Comparison of ENCODE assay signal across 21 cellular contexts in the genomic region with DNA sequence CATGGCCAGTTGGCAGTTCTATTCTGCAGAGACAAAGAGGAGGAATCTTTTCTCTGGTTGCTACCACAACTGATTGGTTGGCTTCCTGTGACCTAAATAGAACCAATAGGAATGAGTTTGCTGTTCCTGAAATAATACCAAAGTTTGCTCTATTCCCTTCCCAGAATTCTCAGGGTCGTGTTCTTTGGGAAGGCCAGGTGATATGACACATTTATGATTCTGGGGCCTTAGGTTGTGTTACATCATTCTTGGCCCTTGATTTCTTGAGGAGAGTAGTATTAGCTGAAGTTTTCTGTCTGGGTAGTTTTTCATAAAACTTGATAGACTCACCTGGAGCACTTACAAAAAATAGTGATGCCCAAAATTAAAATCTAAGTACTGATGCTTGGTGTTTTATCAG.
A peak's percentile ranks its signal among the peaks of the same experiment; 100 is the strongest.
DNase-seq lines count a peak whose midpoint lies in the region; ATAC-seq and TF ChIP-seq lines count a peak whose summit lies in the region.
"Had no signal": no experiment of that assay in that cellular context is flagged by ENCODE, and none has a peak within 500 bp of the region (broad histone marks: within the 10 kb centered on the region; RNA-seq: fewer than 3 reads in every experiment).

No MANE protein-coding gene starts in this region.

- H3K27me3 ChIP-seq in BLaER1, result no peaks in the 10 kb centered on the region
- no peaks in the 10 kb centered on the region for H3K27me3 ChIP-seq in BLaER1 treated with 17β-estradiol and CSF1 and Interleukin-3, amounts not matched to agents 10 nM and 100 nM
- no peaks in the 10 kb centered on the region for H3K27me3 ChIP-seq in esophagus squamous epithelium
- H3K27me3 ChIP-seq: SJCRH30 had no signal

- H3K4me1 ChIP-seq in BLaER1, result peaks cover 57% of the 10 kb centered on the region
- peaks cover 16 to 58% (median 52%) of the 10 kb centered on the region in 10 experiments for H3K4me1 ChIP-seq in BLaER1 treated with 17β-estradiol and CSF1 and Interleukin-3, amounts not matched to agents 10 nM and 100 nM
- no peaks in the 10 kb centered on the region for H3K4me1 ChIP-seq in esophagus squamous epithelium

- H3K9me3 ChIP-seq in BLaER1, result no peaks in the 10 kb centered on the region
- H3K9me3 ChIP-seq in BLaER1 treated with 17β-estradiol and CSF1 and Interleukin-3, amounts not matched to agents 10 nM and 100 nM (replicated peaks in 1 of 11), result no peaks in the 10 kb centered on the region; a peak in 1 of 22 replicates
- H3K9me3 ChIP-seq in esophagus squamous epithelium, result no peaks in the 10 kb centered on the region
- H3K9me3 ChIP-seq: SJCRH30 had no signal

- H3K4me3 Mint-ChIP-seq in activated T-helper 1 cell treated with anti-CD3 and anti-CD28 coated beads, Interleukin-12 subunit alpha, Interleukin-12 subunit beta, Interleukin-2, Interleukin-4 antibody, amounts not matched to agents 30 ng/mL and 10 ng/mL and 1 ng/mL, durations not matched to agents 14 hours and 24 hours and 36 hours, result no peak overlapping the region
- H3K4me3 Mint-ChIP-seq in memory B cell, result no peak overlapping the region
- no peak overlapping the region for H3K4me3 Mint-ChIP-seq in activated T-cell treated with anti-CD3 and anti-CD28 coated beads, Interleukin-2, amount 50 U/mL, for 72 hours
- H3K4me3 Mint-ChIP-seq: CD8-positive, alpha-beta T cell; H9; HFFc6 had no signal

- H3K4me2 ChIP-seq in BLaER1, result peak overlapping the region; percentile 60
- H3K4me2 ChIP-seq in BLaER1 treated with 17β-estradiol and CSF1 and Interleukin-3, amounts not matched to agents 10 nM and 100 nM, result peak overlapping the region in 9 of 11 experiments; percentile 48 to 84 (median 67); a peak in 19 of 22 replicates

- peaks cover 33% of the 10 kb centered on the region for H3K36me3 Mint-ChIP-seq in activated T-helper 1 cell treated with anti-CD3 and anti-CD28 coated beads, Interleukin-12 subunit alpha, Interleukin-12 subunit beta, Interleukin-2, Interleukin-4 antibody, amounts not matched to agents 30 ng/mL and 10 ng/mL and 1 ng/mL, durations not matched to agents 14 hours and 24 hours and 36 hours (ENCODE audit: low read depth)
- peaks cover 10% of the 10 kb centered on the region for H3K36me3 Mint-ChIP-seq in memory B cell
- H3K36me3 Mint-ChIP-seq in activated T-cell treated with anti-CD3 and anti-CD28 coated beads, Interleukin-2, amount 50 U/mL, for 72 hours (ENCODE audit: insufficient read depth in 2 of 2), result peaks cover 0 to 11% of the 10 kb centered on the region in 2 donors

- intact Hi-C loops in activated T-helper 1 cell treated with anti-CD3 and anti-CD28 coated beads, Interleukin-12 subunit alpha, Interleukin-12 subunit beta, Interleukin-2, Interleukin-4 antibody, amounts not matched to agents 30 ng/mL and 10 ng/mL and 1 ng/mL, durations not matched to agents 14 hours and 24 hours and 36 hours (cut with micrococcal nuclease), result loop anchor here (5.0 to 10.0 kb wide), 5 partner anchors 207 to 1673 kb away; a partner anchor contains a TSS
- intact Hi-C loops in esophagus squamous epithelium (cut with DNase I), result no loop called here

- peaks cover 39% of the 10 kb centered on the region for H4K20me1 ChIP-seq in BLaER1
- H4K20me1 ChIP-seq in BLaER1 treated with 17β-estradiol and CSF1 and Interleukin-3, amounts not matched to agents 10 nM and 100 nM, result peaks cover 27 to 90% (median 55%) of the 10 kb centered on the region in 11 experiments; a peak in 19 of 22 replicates

- H3K36me3 ChIP-seq in BLaER1, result peaks cover 26% of the 10 kb centered on the region
- H3K36me3 ChIP-seq in BLaER1 treated with 17β-estradiol and CSF1 and Interleukin-3, amounts not matched to agents 10 nM and 100 nM, result peaks cover 25 to 74% (median 37%) of the 10 kb centered on the region in 11 experiments; a peak in 21 of 22 replicates
- no peaks in the 10 kb centered on the region for H3K36me3 ChIP-seq in esophagus squamous epithelium

- no peak for DNase-seq in activated T-helper 1 cell treated with anti-CD3 and anti-CD28 coated beads, Interleukin-12 subunit alpha, Interleukin-12 subunit beta, Interleukin-2, Interleukin-4 antibody, amounts not matched to agents 30 ng/mL and 10 ng/mL and 1 ng/mL, durations not matched to agents 14 hours and 24 hours and 36 hours (ENCODE audit: low spot score)
- DNase-seq in memory B cell (ENCODE audit: low spot score in 2 of 2) (no peak), esophagus squamous epithelium (lab: John Stamatoyannopoulos, UW) (no peak), T-helper 1 cell (no peak)
- DNase-seq in activated T-cell treated with anti-CD3 and anti-CD28 coated beads, Interleukin-2, amount 50 U/mL, for 72 hours, result no peak
- DNase-seq: CD8-positive, alpha-beta T cell; DND-41; GM23248; H9; HFFc6; KG1; NCI-H1105 treated with DMSO at 0.1 percent for 48 hours; NCI-H2029 treated with DMSO at 0.1 percent for 48 hours; NCI-H2171; NCI-H345; NCI-H524; NCI-H774; SJCRH30 had no signal

- 0% methylated on average over 1 of the region's 1 CpG for WGBS in esophagus squamous epithelium, 2 donors

- H3K27me3 Mint-ChIP-seq in activated T-helper 1 cell treated with anti-CD3 and anti-CD28 coated beads, Interleukin-12 subunit alpha, Interleukin-12 subunit beta, Interleukin-2, Interleukin-4 antibody, amounts not matched to agents 30 ng/mL and 10 ng/mL and 1 ng/mL, durations not matched to agents 14 hours and 24 hours and 36 hours (ENCODE audit: insufficient read depth), result peaks cover 6% of the 10 kb centered on the region
- no peaks in the 10 kb centered on the region for H3K27me3 Mint-ChIP-seq in memory B cell
- H3K27me3 Mint-ChIP-seq in activated T-cell treated with anti-CD3 and anti-CD28 coated beads, Interleukin-2, amount 50 U/mL, for 72 hours (ENCODE audit: low read depth), result no peaks in the 10 kb centered on the region

- H3K4me3 ChIP-seq in BLaER1 (no peak overlapping the region), esophagus squamous epithelium (no peak overlapping the region)
- H3K4me3 ChIP-seq in BLaER1 treated with 17β-estradiol and CSF1 and Interleukin-3, amounts not matched to agents 10 nM and 100 nM, result no peak overlapping the region
- H3K4me3 ChIP-seq: GM23248, SJCRH30 had no signal

- no peak for TF ChIP-seq CTCF in esophagus squamous epithelium (IDR thresholded peaks at IDR 0.05)

- peak overlapping the region; percentile 29 for H3K27ac Mint-ChIP-seq in activated T-helper 1 cell treated with anti-CD3 and anti-CD28 coated beads, Interleukin-12 subunit alpha, Interleukin-12 subunit beta, Interleukin-2, Interleukin-4 antibody, amounts not matched to agents 30 ng/mL and 10 ng/mL and 1 ng/mL, durations not matched to agents 14 hours and 24 hours and 36 hours
- peak overlapping the region; percentile 15 for H3K27ac Mint-ChIP-seq in memory B cell
- no peak overlapping the region for H3K27ac Mint-ChIP-seq in activated T-cell treated with anti-CD3 and anti-CD28 coated beads, Interleukin-2, amount 50 U/mL, for 72 hours
- H3K27ac Mint-ChIP-seq: CD8-positive, alpha-beta T cell; H9; HFFc6 had no signal

- H3K9me3 Mint-ChIP-seq in activated T-helper 1 cell treated with anti-CD3 and anti-CD28 coated beads, Interleukin-12 subunit alpha, Interleukin-12 subunit beta, Interleukin-2, Interleukin-4 antibody, amounts not matched to agents 30 ng/mL and 10 ng/mL and 1 ng/mL, durations not matched to agents 14 hours and 24 hours and 36 hours, result no peaks in the 10 kb centered on the region
- H3K9me3 Mint-ChIP-seq in memory B cell, result no peaks in the 10 kb centered on the region
- no peaks in the 10 kb centered on the region for H3K9me3 Mint-ChIP-seq in activated T-cell treated with anti-CD3 and anti-CD28 coated beads, Interleukin-2, amount 50 U/mL, for 72 hours
- H3K9me3 Mint-ChIP-seq: CD8-positive, alpha-beta T cell; H9; HFFc6 had no signal

- no peak overlapping the region for H3K9ac ChIP-seq in BLaER1
- no peak overlapping the region for H3K9ac ChIP-seq in BLaER1 treated with 17β-estradiol and CSF1 and Interleukin-3, amounts not matched to agents 10 nM and 100 nM
- H3K9ac ChIP-seq: GM23248 had no signal

- no peak for ATAC-seq in memory B cell (ENCODE audit: low read depth)
- no peak for ATAC-seq in activated T-cell treated with anti-CD3 and anti-CD28 coated beads, Interleukin-2, amount 50 U/mL, for 72 hours (replicated peaks in 1 of 2)
- ATAC-seq: CD8-positive, alpha-beta T cell; Panc1 had no signal

- H3K4me1 Mint-ChIP-seq in activated T-helper 1 cell treated with anti-CD3 and anti-CD28 coated beads, Interleukin-12 subunit alpha, Interleukin-12 subunit beta, Interleukin-2, Interleukin-4 antibody, amounts not matched to agents 30 ng/mL and 10 ng/mL and 1 ng/mL, durations not matched to agents 14 hours and 24 hours and 36 hours (ENCODE audit: low read depth), result peaks cover 67% of the 10 kb centered on the region
- H3K4me1 Mint-ChIP-seq in memory B cell, result peaks cover 24% of the 10 kb centered on the region
- H3K4me1 Mint-ChIP-seq in activated T-cell treated with anti-CD3 and anti-CD28 coated beads, Interleukin-2, amount 50 U/mL, for 72 hours (ENCODE audit: low read depth), result peaks cover 56% of the 10 kb centered on the region

- no peak overlapping the region for H3K27ac ChIP-seq in BLaER1
- H3K27ac ChIP-seq in BLaER1 treated with 17β-estradiol and CSF1 and Interleukin-3, amounts not matched to agents 10 nM and 100 nM, result no peak overlapping the region
- H3K27ac ChIP-seq in esophagus squamous epithelium, result no peak overlapping the region
- H3K27ac ChIP-seq: GM23248, SJCRH30 had no signal

- TF ChIP-seq POLR2A in esophagus squamous epithelium (IDR thresholded peaks at IDR 0.05), result no peak
